In the genomic region with DNA sequence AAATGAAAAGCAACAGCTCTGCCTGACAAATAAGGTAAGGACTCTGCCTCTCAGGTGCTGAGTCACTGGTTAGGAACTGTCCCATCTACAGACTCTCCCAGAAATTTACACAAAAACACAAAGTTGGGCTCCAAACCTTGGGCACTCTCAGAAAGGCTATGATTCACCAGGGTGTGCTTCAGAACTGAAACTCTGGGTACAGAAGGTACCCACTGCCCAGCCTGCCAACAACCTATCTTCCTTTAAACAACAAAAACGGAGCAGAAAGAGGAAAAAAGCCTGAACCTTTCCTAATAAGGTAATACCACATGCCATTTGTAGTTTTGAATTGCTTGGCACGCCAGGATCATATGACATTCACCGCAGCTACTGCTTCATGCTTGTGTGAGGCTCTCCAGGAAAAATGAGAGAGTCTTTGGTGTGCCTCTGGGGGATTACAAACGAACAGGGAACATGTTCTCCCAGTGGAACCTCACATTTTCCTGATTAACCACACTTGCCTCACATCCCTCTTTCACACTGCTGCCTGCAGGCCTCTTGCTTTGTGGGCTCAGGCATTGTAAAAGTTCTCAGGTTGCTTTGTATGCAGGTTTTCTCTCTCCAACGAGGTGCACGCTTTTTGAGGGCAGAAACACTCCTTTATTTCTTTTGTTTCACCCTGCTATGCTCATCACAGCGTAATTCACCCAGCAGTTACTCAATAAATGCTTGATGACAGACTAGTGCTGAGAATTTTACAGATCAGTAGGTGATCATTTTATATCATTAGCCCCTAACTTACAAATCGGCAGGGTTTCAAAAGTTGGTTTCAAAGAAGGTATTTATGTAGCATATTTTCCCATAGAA, we compare ENCODE assay signal across 9 cellular contexts.
DNase-seq lines count a peak whose midpoint lies in the region; ATAC-seq and TF ChIP-seq lines count a peak whose summit lies in the region.
"Had no signal": no experiment of that assay in that cellular context is flagged by ENCODE, and none has a peak within 500 bp of the region (broad histone marks: within the 10 kb centered on the region; RNA-seq: fewer than 3 reads in every experiment).

No MANE protein-coding gene starts in this region.

- no peak for TF ChIP-seq CTCF in neural crest cell (conservative IDR thresholded peaks at IDR 0.05)

- DNase-seq in NCI-H1417 (lab: John Stamatoyannopoulos, UW) (peak in 2 of 3 experiments; percentile 30 to 67), NCI-H1417 treated with DMSO at 0.1 percent for 48 hours (lab: John Stamatoyannopoulos, UW) (no peak), NCI-H69 (lab: John Stamatoyannopoulos, UW) (peak; percentile 76), neural crest cell (ENCODE audit: low read depth, low spot score) (no peak), NCI-H446 (lab: John Stamatoyannopoulos, UW) (no peak)

- H3K27ac ChIP-seq in esophagus (ENCODE audit: low read depth in 2 of 2, low read length in 1 of 2): peak overlapping the region; percentile 96 to 99

- no peaks in the 10 kb centered on the region for H3K36me3 Mint-ChIP-seq in neural crest cell (ENCODE audit: low read depth)

- H3K36me3 ChIP-seq in esophagus (ENCODE audit: control insufficient read depth in 2 of 2, insufficient read depth in 2 of 2, low read length in 1 of 2): no peaks in the 10 kb centered on the region

- ATAC-seq in GM21619 (IDR thresholded peaks at IDR 0.05; ENCODE audit: unreplicated experiment) (no peak), HG03521 (IDR thresholded peaks at IDR 0.05; ENCODE audit: unreplicated experiment) (no peak)

- H3K9me3 Mint-ChIP-seq in neural crest cell: no peaks in the 10 kb centered on the region

- H3K27me3 Mint-ChIP-seq in neural crest cell (ENCODE audit: low read depth): no peaks in the 10 kb centered on the region

- no peaks in the 10 kb centered on the region for H3K9me3 ChIP-seq in esophagus (ENCODE audit: control insufficient read depth in 2 of 2, insufficient read depth in 1 of 2, low read depth in 1 of 2, low read length in 1 of 2)

- peak overlapping the region in 1 of 2 donors; percentile 30 for H3K4me3 ChIP-seq in esophagus (ENCODE audit: low read depth in 1 of 2, low read length in 2 of 2)

- peak overlapping the region; percentile 17 for H3K4me3 Mint-ChIP-seq in neural crest cell
- H3K4me3 Mint-ChIP-seq: B cell had no signal

- H3K27me3 ChIP-seq in esophagus (ENCODE audit: control insufficient read depth in 1 of 2, insufficient read depth in 2 of 2, low read length in 2 of 2): no peaks in the 10 kb centered on the region

- H3K4me1 Mint-ChIP-seq in neural crest cell: peaks cover 30% of the 10 kb centered on the region

- H3K27ac Mint-ChIP-seq in neural crest cell (ENCODE audit: unreplicated experiment): peak overlapping the region; percentile 44
- H3K27ac Mint-ChIP-seq: B cell had no signal

- WGBS in esophagus, 2 donors: 24 to 38% methylated on average over 8 of the region's 8 CpGs

- H3K4me1 ChIP-seq in esophagus (ENCODE audit: control insufficient read depth in 2 of 2, insufficient read depth in 2 of 2, low read length in 1 of 2): peaks cover 9 to 16% of the 10 kb centered on the region in 2 donors

Comparison
In these comparisons a context has a peak if more than half of its experiments do, and no peak if none do; other contexts are left out.
1. DNase-seq: peak in NCI-H1417 (2 of 3) and NCI-H69 (single experiment); none in NCI-H1417 treated with DMSO at 0.1 percent for 48 hours (single experiment), neural crest cell (single experiment) and NCI-H446 (0 of 2).